Comparison of ENCODE assay signal across 8 cellular contexts in the genomic region with DNA sequence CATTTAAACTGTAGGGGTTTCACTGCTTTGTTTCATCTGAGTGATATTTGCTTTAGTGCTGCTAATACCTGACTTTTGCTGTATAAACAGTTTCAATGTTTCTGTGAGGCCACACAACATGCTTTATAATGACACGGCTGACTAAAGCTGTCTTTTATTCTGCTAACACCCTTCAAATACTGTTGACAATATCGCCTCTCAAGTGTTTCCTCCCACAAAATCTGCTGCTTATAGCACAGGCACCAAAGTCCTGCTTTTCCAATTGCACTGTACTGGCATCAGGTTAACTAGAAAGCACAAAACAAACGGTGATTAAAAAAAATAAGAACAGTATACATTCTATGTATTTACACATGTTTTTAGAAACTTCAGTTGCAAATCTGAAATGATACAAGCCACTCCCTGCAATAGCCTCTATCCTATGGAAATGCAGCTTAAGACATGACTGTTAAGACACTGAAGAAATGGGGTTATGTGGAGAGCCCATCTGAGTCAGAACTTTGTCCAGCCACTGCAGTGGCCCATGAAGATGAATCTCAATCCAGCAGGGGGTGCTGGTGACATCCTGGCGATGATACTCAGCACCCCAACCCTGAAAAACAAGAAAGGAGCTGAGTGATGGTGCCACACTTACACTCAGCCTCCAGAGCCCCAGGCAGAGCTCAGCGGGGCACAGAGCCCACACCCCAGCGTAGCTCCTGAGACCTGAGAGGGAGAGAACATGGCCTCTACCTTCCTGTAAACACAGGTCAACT. TPM values are rescaled to one million over a fixed set of nuclear protein-coding genes. Genes with fewer than 3 reads are reported as not detected.
DNase-seq lines count a peak whose midpoint lies in the region; ATAC-seq and TF ChIP-seq lines count a peak whose summit lies in the region.

No MANE protein-coding gene starts in this region.

- POLR2A ChIA-PET in activated CD8-positive, alpha-beta T cell treated with anti-CD3 and anti-CD28 coated beads for 36 hours (lab: Charles Lee) = no interaction called here

- no peak overlapping the region for H3K4me3 Mint-ChIP-seq in activated CD8-positive, alpha-beta T cell treated with anti-CD3 and anti-CD28 coated beads for 36 hours
- H3K4me3 Mint-ChIP-seq in neural crest cell = no peak overlapping the region

- H3K27me3 Mint-ChIP-seq in activated CD8-positive, alpha-beta T cell treated with anti-CD3 and anti-CD28 coated beads for 36 hours = peaks cover 4% of the 10 kb centered on the region
- no peaks in the 10 kb centered on the region for H3K27me3 Mint-ChIP-seq in neural crest cell (ENCODE audit: low read depth)

- no peak for TF ChIP-seq CTCF in activated CD8-positive, alpha-beta T cell treated with anti-CD3 and anti-CD28 coated beads for 36 hours (IDR thresholded peaks at IDR 0.05)
- TF ChIP-seq CTCF in neural crest cell (conservative IDR thresholded peaks at IDR 0.05) = peak; percentile 27

- H3K36me3 Mint-ChIP-seq in activated CD8-positive, alpha-beta T cell treated with anti-CD3 and anti-CD28 coated beads for 36 hours (ENCODE audit: low read depth) = no peaks in the 10 kb centered on the region
- no peaks in the 10 kb centered on the region for H3K36me3 Mint-ChIP-seq in neural crest cell (ENCODE audit: low read depth)

- peaks cover 1% of the 10 kb centered on the region for H3K4me1 Mint-ChIP-seq in activated CD8-positive, alpha-beta T cell treated with anti-CD3 and anti-CD28 coated beads for 36 hours (ENCODE audit: low read depth)
- H3K4me1 Mint-ChIP-seq in neural crest cell = no peaks in the 10 kb centered on the region

- H3K9me3 Mint-ChIP-seq in activated CD8-positive, alpha-beta T cell treated with anti-CD3 and anti-CD28 coated beads for 36 hours = no peaks in the 10 kb centered on the region
- no peaks in the 10 kb centered on the region for H3K9me3 Mint-ChIP-seq in neural crest cell

- no peak overlapping the region for H3K27ac Mint-ChIP-seq in activated CD8-positive, alpha-beta T cell treated with anti-CD3 and anti-CD28 coated beads for 36 hours
- no peak overlapping the region for H3K27ac Mint-ChIP-seq in neural crest cell (ENCODE audit: unreplicated experiment)

- intact Hi-C loops in activated CD8-positive, alpha-beta T cell treated with anti-CD3 and anti-CD28 coated beads for 36 hours (cut with micrococcal nuclease) = no loop called here

- DNase-seq in NCI-H2081 (lab: John Stamatoyannopoulos, UW) (peak; percentile 28 to 47), NCI-H2081 treated with DMSO at 0.1 percent for 48 hours (lab: John Stamatoyannopoulos, UW) (no peak), neural crest cell (ENCODE audit: low read depth, low spot score) (no peak), SK-N-DZ (ENCODE audit: low spot score) (no peak), NCI-H128 (lab: John Stamatoyannopoulos, UW; ENCODE audit: unreplicated experiment) (no peak)
- DNase-seq in activated CD8-positive, alpha-beta T cell treated with anti-CD3 and anti-CD28 coated beads for 36 hours = peak; percentile 34
- DNase-seq in stimulated activated CD4-positive, alpha-beta T cell treated with anti-CD3 and anti-CD28 coated beads, Interleukin-4, amount 100 ng/mL, for 1 hour = no peak

- CTCF ChIA-PET in activated CD8-positive, alpha-beta T cell treated with anti-CD3 and anti-CD28 coated beads for 36 hours (lab: Charles Lee) = interaction anchor here (0.7 to 1.7 kb wide), 4 partner anchors 9 to 154 kb away, joined by 3 to 4 read pairs (median 3); no protein-coding TSS in a partner anchor

- ATAC-seq in HG03139 (IDR thresholded peaks at IDR 0.05; ENCODE audit: unreplicated experiment) = peak; percentile 53
- ATAC-seq in activated CD8-positive, alpha-beta T cell treated with anti-CD3 and anti-CD28 coated beads for 36 hours = peak; percentile 30

RNA-seq across cellular contexts. Expression of a gene that starts 29.4 kb away (rescaled TPM):
- 10 to 100 TPM; 14.1 to 15.4 TPM for total RNA-seq in activated CD8-positive, alpha-beta T cell treated with anti-CD3 and anti-CD28 coated beads for 36 hours
- 13.9 and 17.1 TPM in 2 replicates for total RNA-seq in neural crest cell
- 6.2 and 9.7 TPM in 2 replicates for polyA plus RNA-seq in SK-N-DZ (2014; cell fraction: cytosol; rRNA removed)
- polyA plus RNA-seq in SK-N-DZ (2014; cell fraction: nucleus; rRNA removed) = 7.8 and 18.6 TPM in 2 replicates

Comparison
In these comparisons a context has a peak if more than half of its experiments do, and no peak if none do; other contexts are left out.
1. DNase-seq: peak in NCI-H2081 (2 of 2) and activated CD8-positive, alpha-beta T cell treated with anti-CD3 and anti-CD28 coated beads for 36 hours (single experiment); none in NCI-H2081 treated with DMSO at 0.1 percent for 48 hours (single experiment), neural crest cell (single experiment), SK-N-DZ (single experiment), stimulated activated CD4-positive, alpha-beta T cell treated with anti-CD3 and anti-CD28 coated beads, Interleukin-4, amount 100 ng/mL, for 1 hour (single experiment) and NCI-H128 (single experiment).